ENCODE assay signal across 1 cellular context in the genomic region with DNA sequence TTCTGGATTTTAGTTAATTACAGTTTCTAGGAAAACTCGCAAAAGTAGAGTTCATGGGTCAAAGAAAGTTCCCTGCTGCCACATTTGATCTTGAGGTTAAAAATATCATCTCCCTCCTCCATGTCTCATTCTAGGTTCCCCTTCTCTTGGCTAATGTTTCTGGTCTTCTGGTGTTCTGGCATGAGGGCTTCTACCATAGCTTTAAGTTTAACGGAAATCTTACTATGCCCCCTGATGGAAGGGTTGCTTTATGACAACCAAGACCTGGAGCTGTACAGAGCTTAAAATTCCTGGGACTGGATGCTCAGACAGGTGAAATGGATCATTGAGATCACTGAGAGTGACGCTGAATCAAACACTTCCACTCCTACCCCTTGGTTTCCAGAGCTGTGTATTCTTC.
TF ChIP-seq lines count a peak whose summit lies in the region.

No MANE protein-coding gene starts in this region.

TF ChIP-seq in H1, 55 proteins besides CTCF, POLR2A, EP300 and RAD21 (continued from another document):
- TF ChIP-seq, protein P1, sequence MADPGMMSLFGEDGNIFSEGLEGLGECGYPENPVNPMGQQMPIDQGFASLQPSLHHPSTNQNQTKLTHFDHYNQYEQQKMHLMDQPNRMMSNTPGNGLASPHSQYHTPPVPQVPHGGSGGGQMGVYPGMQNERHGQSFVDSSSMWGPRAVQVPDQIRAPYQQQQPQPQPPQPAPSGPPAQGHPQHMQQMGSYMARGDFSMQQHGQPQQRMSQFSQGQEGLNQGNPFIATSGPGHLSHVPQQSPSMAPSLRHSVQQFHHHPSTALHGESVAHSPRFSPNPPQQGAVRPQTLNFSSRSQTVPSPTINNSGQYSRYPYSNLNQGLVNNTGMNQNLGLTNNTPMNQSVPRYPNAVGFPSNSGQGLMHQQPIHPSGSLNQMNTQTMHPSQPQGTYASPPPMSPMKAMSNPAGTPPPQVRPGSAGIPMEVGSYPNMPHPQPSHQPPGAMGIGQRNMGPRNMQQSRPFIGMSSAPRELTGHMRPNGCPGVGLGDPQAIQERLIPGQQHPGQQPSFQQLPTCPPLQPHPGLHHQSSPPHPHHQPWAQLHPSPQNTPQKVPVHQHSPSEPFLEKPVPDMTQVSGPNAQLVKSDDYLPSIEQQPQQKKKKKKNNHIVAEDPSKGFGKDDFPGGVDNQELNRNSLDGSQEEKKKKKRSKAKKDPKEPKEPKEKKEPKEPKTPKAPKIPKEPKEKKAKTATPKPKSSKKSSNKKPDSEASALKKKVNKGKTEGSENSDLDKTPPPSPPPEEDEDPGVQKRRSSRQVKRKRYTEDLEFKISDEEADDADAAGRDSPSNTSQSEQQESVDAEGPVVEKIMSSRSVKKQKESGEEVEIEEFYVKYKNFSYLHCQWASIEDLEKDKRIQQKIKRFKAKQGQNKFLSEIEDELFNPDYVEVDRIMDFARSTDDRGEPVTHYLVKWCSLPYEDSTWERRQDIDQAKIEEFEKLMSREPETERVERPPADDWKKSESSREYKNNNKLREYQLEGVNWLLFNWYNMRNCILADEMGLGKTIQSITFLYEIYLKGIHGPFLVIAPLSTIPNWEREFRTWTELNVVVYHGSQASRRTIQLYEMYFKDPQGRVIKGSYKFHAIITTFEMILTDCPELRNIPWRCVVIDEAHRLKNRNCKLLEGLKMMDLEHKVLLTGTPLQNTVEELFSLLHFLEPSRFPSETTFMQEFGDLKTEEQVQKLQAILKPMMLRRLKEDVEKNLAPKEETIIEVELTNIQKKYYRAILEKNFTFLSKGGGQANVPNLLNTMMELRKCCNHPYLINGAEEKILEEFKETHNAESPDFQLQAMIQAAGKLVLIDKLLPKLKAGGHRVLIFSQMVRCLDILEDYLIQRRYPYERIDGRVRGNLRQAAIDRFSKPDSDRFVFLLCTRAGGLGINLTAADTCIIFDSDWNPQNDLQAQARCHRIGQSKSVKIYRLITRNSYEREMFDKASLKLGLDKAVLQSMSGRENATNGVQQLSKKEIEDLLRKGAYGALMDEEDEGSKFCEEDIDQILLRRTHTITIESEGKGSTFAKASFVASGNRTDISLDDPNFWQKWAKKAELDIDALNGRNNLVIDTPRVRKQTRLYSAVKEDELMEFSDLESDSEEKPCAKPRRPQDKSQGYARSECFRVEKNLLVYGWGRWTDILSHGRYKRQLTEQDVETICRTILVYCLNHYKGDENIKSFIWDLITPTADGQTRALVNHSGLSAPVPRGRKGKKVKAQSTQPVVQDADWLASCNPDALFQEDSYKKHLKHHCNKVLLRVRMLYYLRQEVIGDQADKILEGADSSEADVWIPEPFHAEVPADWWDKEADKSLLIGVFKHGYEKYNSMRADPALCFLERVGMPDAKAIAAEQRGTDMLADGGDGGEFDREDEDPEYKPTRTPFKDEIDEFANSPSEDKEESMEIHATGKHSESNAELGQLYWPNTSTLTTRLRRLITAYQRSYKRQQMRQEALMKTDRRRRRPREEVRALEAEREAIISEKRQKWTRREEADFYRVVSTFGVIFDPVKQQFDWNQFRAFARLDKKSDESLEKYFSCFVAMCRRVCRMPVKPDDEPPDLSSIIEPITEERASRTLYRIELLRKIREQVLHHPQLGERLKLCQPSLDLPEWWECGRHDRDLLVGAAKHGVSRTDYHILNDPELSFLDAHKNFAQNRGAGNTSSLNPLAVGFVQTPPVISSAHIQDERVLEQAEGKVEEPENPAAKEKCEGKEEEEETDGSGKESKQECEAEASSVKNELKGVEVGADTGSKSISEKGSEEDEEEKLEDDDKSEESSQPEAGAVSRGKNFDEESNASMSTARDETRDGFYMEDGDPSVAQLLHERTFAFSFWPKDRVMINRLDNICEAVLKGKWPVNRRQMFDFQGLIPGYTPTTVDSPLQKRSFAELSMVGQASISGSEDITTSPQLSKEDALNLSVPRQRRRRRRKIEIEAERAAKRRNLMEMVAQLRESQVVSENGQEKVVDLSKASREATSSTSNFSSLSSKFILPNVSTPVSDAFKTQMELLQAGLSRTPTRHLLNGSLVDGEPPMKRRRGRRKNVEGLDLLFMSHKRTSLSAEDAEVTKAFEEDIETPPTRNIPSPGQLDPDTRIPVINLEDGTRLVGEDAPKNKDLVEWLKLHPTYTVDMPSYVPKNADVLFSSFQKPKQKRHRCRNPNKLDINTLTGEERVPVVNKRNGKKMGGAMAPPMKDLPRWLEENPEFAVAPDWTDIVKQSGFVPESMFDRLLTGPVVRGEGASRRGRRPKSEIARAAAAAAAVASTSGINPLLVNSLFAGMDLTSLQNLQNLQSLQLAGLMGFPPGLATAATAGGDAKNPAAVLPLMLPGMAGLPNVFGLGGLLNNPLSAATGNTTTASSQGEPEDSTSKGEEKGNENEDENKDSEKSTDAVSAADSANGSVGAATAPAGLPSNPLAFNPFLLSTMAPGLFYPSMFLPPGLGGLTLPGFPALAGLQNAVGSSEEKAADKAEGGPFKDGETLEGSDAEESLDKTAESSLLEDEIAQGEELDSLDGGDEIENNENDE (IDR thresholded peaks at IDR 0.05; ENCODE audit: insufficient replicate concordance, low read length) = no peak
- TF ChIP-seq TCF12 (IDR thresholded peaks at IDR 0.05; ENCODE audit: low read depth, low read length) = no peak
- no peak for TF ChIP-seq KDM5A (IDR thresholded peaks at IDR 0.05; ENCODE audit: low read length)
- no peak for TF ChIP-seq SIRT6 (IDR thresholded peaks at IDR 0.05; ENCODE audit: low read length)
- TF ChIP-seq NRF1 (IDR thresholded peaks at IDR 0.05; ENCODE audit: low read depth, low read length) = no peak
- TF ChIP-seq POLR2AphosphoS5 (IDR thresholded peaks at IDR 0.05; ENCODE audit: low read depth, low read length) = no peak
- TF ChIP-seq SP2 (IDR thresholded peaks at IDR 0.05; ENCODE audit: low read length) = no peak
- no peak for TF ChIP-seq SIN3A (conservative IDR thresholded peaks at IDR 0.05 in 1 of 2, IDR thresholded peaks at IDR 0.05 in 1 of 2; ENCODE audit: low read depth in 1 of 2, low read length in 2 of 2)
TF ChIP-seq in H1: peak in this region for 0.
